ENCODE assay signal across 12 cellular contexts in the genomic region with DNA sequence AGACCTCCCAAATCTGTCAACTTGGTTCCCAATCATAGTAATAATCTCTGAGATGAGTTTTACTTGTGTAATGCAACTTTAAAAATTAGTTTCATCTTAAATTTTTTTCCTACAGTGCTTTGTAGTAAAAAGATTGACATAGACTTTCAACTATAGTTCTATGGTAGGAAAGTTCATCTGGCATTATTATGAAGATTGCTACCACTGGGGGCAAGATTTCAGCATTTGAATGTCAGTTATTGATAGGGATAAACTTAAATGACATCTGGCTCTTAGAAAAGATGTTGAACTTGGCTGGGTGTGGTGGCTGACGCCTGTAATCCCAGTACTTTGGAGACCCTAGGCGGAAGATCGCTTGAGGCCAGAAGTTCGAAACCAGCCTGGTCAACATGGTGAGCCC. TPM values are rescaled to one million over a fixed set of nuclear protein-coding genes. Genes with fewer than 3 reads are reported as not detected.
DNase-seq lines count a peak whose midpoint lies in the region; ATAC-seq and TF ChIP-seq lines count a peak whose summit lies in the region.
"Had no signal": no experiment of that assay in that cellular context is flagged by ENCODE, and none has a peak within 500 bp of the region (broad histone marks: within the 10 kb centered on the region; RNA-seq: fewer than 3 reads in every experiment).

No MANE protein-coding gene starts in this region.

- H3K9ac ChIP-seq in SK-N-SH: no peak overlapping the region

- no peak for DNase-seq in SK-N-SH
- peak; percentile 37 to 52 for DNase-seq in Kasumi-1 (lab: John Stamatoyannopoulos, UW)
- DNase-seq in activated naive CD4-positive, alpha-beta T cell treated with anti-CD3 and anti-CD28 coated beads, Interleukin-2, amount 50 U/mL, for 72 hours (ENCODE audit: low spot score in 2 of 2): no peak
- no peak for DNase-seq in natural killer cell treated with Interleukin-12 subunit alpha and Interleukin-12 subunit beta and Interleukin-15 and Interleukin-18, amount 100 ng/mL, for 72 hours (ENCODE audit: low spot score)
- DNase-seq in SIG-M5 treated with dmso at 0.1 percent for 504 hours (lab: John Stamatoyannopoulos, UW; ENCODE audit: unreplicated experiment): no peak
- DNase-seq in posterior vena cava (ENCODE audit: low spot score): no peak
- DNase-seq in NK-92 treated with Interleukin-12 subunit alpha and Interleukin-12 subunit beta, amount 100 ng/mL, for 24 hours (lab: John Stamatoyannopoulos, UW): no peak
- DNase-seq: EL, NCI-H446, upper lobe of left lung had no signal

- peaks cover 36% of the 10 kb centered on the region for H3K79me2 ChIP-seq in SK-N-SH (ENCODE audit: insufficient read depth)

- H3K36me3 ChIP-seq in SK-N-SH (replicated peaks in 1 of 2; ENCODE audit: control insufficient read depth in 1 of 2, insufficient read depth in 2 of 2, low read length in 1 of 2): peaks cover 0 to 15% of the 10 kb centered on the region in 2 experiments
- H3K36me3 ChIP-seq: upper lobe of left lung had no signal

- H2AFZ ChIP-seq in SK-N-SH (ENCODE audit: low read depth): no peak overlapping the region

- H3K9me2 ChIP-seq in SK-N-SH: no peaks in the 10 kb centered on the region

- H3F3A ChIP-seq in SK-N-SH (replicated peaks; ENCODE audit: insufficient read depth): no peaks in the 10 kb centered on the region

- TF ChIP-seq CTCF in SK-N-SH (IDR thresholded peaks at IDR 0.05): peak; percentile 47

- H3K4me3 Mint-ChIP-seq in natural killer cell treated with Interleukin-12 subunit alpha and Interleukin-12 subunit beta and Interleukin-15 and Interleukin-18, amount 100 ng/mL, for 72 hours: peak overlapping the region; percentile 65

- no peak for TF ChIP-seq RAD21 in SK-N-SH (IDR thresholded peaks at IDR 0.05; ENCODE audit: low read length)

- POLR2A ChIA-PET in SK-N-SH (lab: Yijun Ruan, JAX): interaction anchor here (1.3 kb wide), 1 partner anchor 66 kb away, joined by 3 read pairs; no protein-coding TSS in a partner anchor

- intact Hi-C loops in posterior vena cava (cut with DNase I): no loop called here

- H3K9me3 ChIP-seq in SK-N-SH: no peaks in the 10 kb centered on the region
- H3K9me3 ChIP-seq: mucosa of descending colon, upper lobe of left lung had no signal

- no peaks in the 10 kb centered on the region for H3K9me3 Mint-ChIP-seq in activated naive CD4-positive, alpha-beta T cell treated with anti-CD3 and anti-CD28 coated beads, Interleukin-2, amount 50 U/mL, for 72 hours
- no peaks in the 10 kb centered on the region for H3K9me3 Mint-ChIP-seq in natural killer cell treated with Interleukin-12 subunit alpha and Interleukin-12 subunit beta and Interleukin-15 and Interleukin-18, amount 100 ng/mL, for 72 hours

- H3K4me1 ChIP-seq in SK-N-SH (ENCODE audit: control insufficient read depth in 1 of 2, insufficient read depth in 2 of 2, low read depth in 1 of 2, low read length in 1 of 2): peaks cover 6 to 8% of the 10 kb centered on the region in 2 experiments; a peak in 3 of 4 replicates

- WGBS in SK-N-SH (ENCODE audit: low lambda C conversion rate): 98% methylated on average over 4 of the region's 4 CpGs

- peaks cover 21 to 31% of the 10 kb centered on the region in 2 donors for H3K36me3 Mint-ChIP-seq in activated naive CD4-positive, alpha-beta T cell treated with anti-CD3 and anti-CD28 coated beads, Interleukin-2, amount 50 U/mL, for 72 hours
- peaks cover 16% of the 10 kb centered on the region for H3K36me3 Mint-ChIP-seq in natural killer cell treated with Interleukin-12 subunit alpha and Interleukin-12 subunit beta and Interleukin-15 and Interleukin-18, amount 100 ng/mL, for 72 hours

- H3K27ac ChIP-seq in SK-N-SH (ENCODE audit: low read depth in 2 of 2, low read length in 1 of 2): no peak overlapping the region

- peaks cover 32% of the 10 kb centered on the region for H4K20me1 ChIP-seq in SK-N-SH (ENCODE audit: insufficient read depth)

- H3K4me3 ChIP-seq in SK-N-SH (ENCODE audit: low read depth in 2 of 2, low read length in 1 of 2): no peak overlapping the region
- H3K4me3 ChIP-seq: mucosa of descending colon had no signal

- H3K27me3 ChIP-seq in SK-N-SH (ENCODE audit: insufficient read depth): no peaks in the 10 kb centered on the region
- H3K27me3 ChIP-seq: upper lobe of left lung had no signal

- TF ChIP-seq EP300 in SK-N-SH (IDR thresholded peaks at IDR 0.05; ENCODE audit: borderline replicate concordance in 1 of 2, low read depth in 1 of 2, low read length in 1 of 2): no peak

- no peak overlapping the region for H3K4me2 ChIP-seq in SK-N-SH

- no peak for ATAC-seq in SK-N-SH treated with all-trans-retinoic acid at 6 μM for 48 hours
- ATAC-seq in activated naive CD4-positive, alpha-beta T cell treated with anti-CD3 and anti-CD28 coated beads, Interleukin-2, amount 50 U/mL, for 72 hours: no peak
- no peak for ATAC-seq in natural killer cell treated with Interleukin-12 subunit alpha and Interleukin-12 subunit beta and Interleukin-15 and Interleukin-18, amount 100 ng/mL, for 72 hours
- ATAC-seq: mucosa of descending colon had no signal

- CTCF ChIA-PET in SK-N-SH (lab: Yijun Ruan, JAX): interaction anchor here (1.1 to 2.9 kb wide), 4 partner anchors 13 to 260 kb away, joined by 3 to 14 read pairs (median 6); partner anchors contain the start of gene FAM221A

- H3K27me3 Mint-ChIP-seq in natural killer cell treated with Interleukin-12 subunit alpha and Interleukin-12 subunit beta and Interleukin-15 and Interleukin-18, amount 100 ng/mL, for 72 hours: no peaks in the 10 kb centered on the region

- H3K27ac Mint-ChIP-seq in activated naive CD4-positive, alpha-beta T cell treated with anti-CD3 and anti-CD28 coated beads, Interleukin-2, amount 50 U/mL, for 72 hours: peak overlapping the region; percentile 34 to 99
- H3K27ac Mint-ChIP-seq in natural killer cell treated with Interleukin-12 subunit alpha and Interleukin-12 subunit beta and Interleukin-15 and Interleukin-18, amount 100 ng/mL, for 72 hours: peak overlapping the region in 1 of 2 donors; percentile 70

- H3K4me1 Mint-ChIP-seq in natural killer cell treated with Interleukin-12 subunit alpha and Interleukin-12 subunit beta and Interleukin-15 and Interleukin-18, amount 100 ng/mL, for 72 hours (ENCODE audit: low read depth in 2 of 2): peaks cover 16 to 23% of the 10 kb centered on the region in 2 donors

TF ChIP-seq in SK-N-SH, 30 proteins besides CTCF, POLR2A, EP300 and RAD21 (continues in another document):
- TF ChIP-seq GATA2 (CRISPR knock-in tag; IDR thresholded peaks at IDR 0.05) (no peak), CHD2 (IDR thresholded peaks at IDR 0.05; ENCODE audit: low read length, partially characterized antibody) (no peak), JUND (IDR thresholded peaks at IDR 0.05) (no peak), RCOR1 (IDR thresholded peaks at IDR 0.05; ENCODE audit: low read length) (no peak), RFX5 (IDR thresholded peaks at IDR 0.05; ENCODE audit: low read length) (no peak)
- TF ChIP-seq, protein P1, sequence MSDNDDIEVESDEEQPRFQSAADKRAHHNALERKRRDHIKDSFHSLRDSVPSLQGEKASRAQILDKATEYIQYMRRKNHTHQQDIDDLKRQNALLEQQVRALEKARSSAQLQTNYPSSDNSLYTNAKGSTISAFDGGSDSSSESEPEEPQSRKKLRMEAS (IDR thresholded peaks at IDR 0.05; ENCODE audit: low read depth): no peak

TF ChIP-seq in SK-N-SH treated with all-trans-retinoic acid at 6 μM for 48 hours, 23 proteins besides CTCF, POLR2A, EP300 and RAD21 (continues in another document):
- no peak for TF ChIP-seq OSR1 (CRISPR knock-in tag; IDR thresholded peaks at IDR 0.05)
- TF ChIP-seq ARNTL (CRISPR knock-in tag; IDR thresholded peaks at IDR 0.05; ENCODE audit: borderline replicate concordance, low read depth): no peak
- no peak for TF ChIP-seq CSRNP3 (CRISPR knock-in tag; IDR thresholded peaks at IDR 0.05)
- no peak for TF ChIP-seq ZNF70 (CRISPR knock-in tag; IDR thresholded peaks at IDR 0.05)
- TF ChIP-seq CREB5 (CRISPR knock-in tag; IDR thresholded peaks at IDR 0.05; ENCODE audit: low read depth): no peak

RNA-seq across cellular contexts. Expression of gene TRA2A, which starts 1.4 kb away (rescaled TPM):
- polyA plus RNA-seq in SK-N-SH (2012; rRNA removed): 62.1 and 84.6 TPM in 2 replicates
- polyA plus RNA-seq in SK-N-SH (2012; cell fraction: cytosol; rRNA removed): 56.4 and 65.5 TPM in 2 replicates
- polyA plus RNA-seq in SK-N-SH (2012; cell fraction: nucleus; rRNA removed): 74.5 and 151 TPM in 2 replicates
- total RNA-seq in activated naive CD4-positive, alpha-beta T cell treated with anti-CD3 and anti-CD28 coated beads, Interleukin-2, amount 50 U/mL, for 72 hours: 100 to 1,000 TPM in 1 of 2 donors, 10 to 100 TPM in 1; 85.8 to 114 TPM
- total RNA-seq in natural killer cell treated with Interleukin-12 subunit alpha and Interleukin-12 subunit beta and Interleukin-15 and Interleukin-18, amount 100 ng/mL, for 72 hours: 100 to 1,000 TPM; 124 to 125 TPM
- 10 to 100 TPM; 51.1 to 52.2 TPM for total RNA-seq in posterior vena cava

Comparison
In these comparisons a context has a peak if more than half of its experiments do, and no peak if none do; other contexts are left out.
1. DNase-seq: peak in Kasumi-1 (2 of 2); none in SK-N-SH (single experiment), activated naive CD4-positive, alpha-beta T cell treated with anti-CD3 and anti-CD28 coated beads, Interleukin-2, amount 50 U/mL, for 72 hours (0 of 2), natural killer cell treated with Interleukin-12 subunit alpha and Interleukin-12 subunit beta and Interleukin-15 and Interleukin-18, amount 100 ng/mL, for 72 hours (single experiment), SIG-M5 treated with dmso at 0.1 percent for 504 hours (single experiment), posterior vena cava (single experiment) and NK-92 treated with Interleukin-12 subunit alpha and Interleukin-12 subunit beta, amount 100 ng/mL, for 24 hours (single experiment).